In genomic region chr10:124204726-124205125, GRCh38 we compare ENCODE assay signal across 20 cellular contexts.
"Had no signal": no experiment of that assay in that cellular context is flagged by ENCODE, and none has a peak within 500 bp of the region (broad histone marks: within the 10 kb centered on the region; RNA-seq: fewer than 3 reads in every experiment).

No MANE protein-coding gene starts in this region.

- H3K27me3 Mint-ChIP-seq: memory B cell had no signal

- H3K4me3 ChIP-seq: left ventricle myocardium inferior, lower lobe of right lung, neural progenitor cell, psoas muscle, sigmoid colon, skin epidermis had no signal

- H3K4me3 Mint-ChIP-seq: dendritic cell treated with granulocyte-macrophage colony-stimulating factor and Interleukin-4, amounts not matched to agents 40 ng/mL and 50 ng/mL, for 4 days; immature natural killer cell; memory B cell; natural killer cell treated with Interleukin-12 subunit alpha and Interleukin-12 subunit beta and Interleukin-15 and Interleukin-18, amount 100 ng/mL, for 72 hours; neural progenitor cell had no signal

- ATAC-seq: foreskin keratinocyte; left cardiac atrium; lower lobe of right lung; natural killer cell treated with Interleukin-12 subunit alpha and Interleukin-12 subunit beta and Interleukin-15 and Interleukin-18, amount 100 ng/mL, for 72 hours; psoas muscle had no signal

- H3K36me3 Mint-ChIP-seq: immature natural killer cell; memory B cell; natural killer cell treated with Interleukin-12 subunit alpha and Interleukin-12 subunit beta and Interleukin-15 and Interleukin-18, amount 100 ng/mL, for 72 hours; neural progenitor cell had no signal

- H3K27ac Mint-ChIP-seq: dendritic cell treated with granulocyte-macrophage colony-stimulating factor and Interleukin-4, amounts not matched to agents 40 ng/mL and 50 ng/mL, for 4 days; immature natural killer cell; memory B cell; natural killer cell treated with Interleukin-12 subunit alpha and Interleukin-12 subunit beta and Interleukin-15 and Interleukin-18, amount 100 ng/mL, for 72 hours; neural progenitor cell had no signal

- H3K4me1 Mint-ChIP-seq: immature natural killer cell, memory B cell had no signal

- H3K9me3 Mint-ChIP-seq: immature natural killer cell; natural killer cell treated with Interleukin-12 subunit alpha and Interleukin-12 subunit beta and Interleukin-15 and Interleukin-18, amount 100 ng/mL, for 72 hours had no signal

- DNase-seq: erythroblast; foreskin keratinocyte; immature natural killer cell; kidney; left cardiac atrium; left ventricle myocardium inferior; lower lobe of right lung; midbrain; nucleus accumbens; psoas muscle; retina; sigmoid colon; stimulated activated CD4-positive, alpha-beta T cell treated with anti-CD3 and anti-CD28 coated beads, Interleukin-2, amount 100 ng/mL, for 24 hours; stimulated activated naive CD4-positive, alpha-beta T cell treated with Interleukin-2 at 50 U/mL for 16 hours; trophoblast cell had no signal
